35 cellular contexts compared by ENCODE assay signal in genomic region chr6:63464060-63464459, GRCh38.
"Had no signal": no experiment of that assay in that cellular context is flagged by ENCODE, and none has a peak within 500 bp of the region (broad histone marks: within the 10 kb centered on the region; RNA-seq: fewer than 3 reads in every experiment).

No MANE protein-coding gene starts in this region.

- H3K36me3 ChIP-seq: MG63 had no signal

- H3K4me3 ChIP-seq: MG63 had no signal

- H3K9me3 ChIP-seq: MG63 had no signal

- DNase-seq: Karpas-422, Kasumi-1, MG63, MM.1S, MV-4-11, NCI-H1048, NCI-H1092, NCI-H1092 treated with DMSO at 0.1 percent for 48 hours, NCI-H1105, NCI-H1105 treated with DMSO at 0.1 percent for 48 hours, NCI-H1417, NCI-H1417 treated with DMSO at 0.1 percent for 48 hours, NCI-H1436, NCI-H1436 treated with DMSO at 0.1 percent for 48 hours, NCI-H146, NCI-H1694, NCI-H1694 treated with DMSO at 0.1 percent for 48 hours, NCI-H187, NCI-H187 treated with DMSO at 0.1 percent for 48 hours, NCI-H1930, NCI-H2029, NCI-H2029 treated with DMSO at 0.1 percent for 48 hours, NCI-H2081, NCI-H2081 treated with DMSO at 0.1 percent for 48 hours, NCI-H2107, NCI-H2171, NCI-H2171 treated with DMSO at 0.1 percent for 48 hours, NCI-H2227 treated with DMSO at 0.1 percent for 48 hours, NCI-H226, NCI-H345, NCI-H446, NCI-H446 treated with DMSO at 0.1 percent for 48 hours, NCI-H510A, NCI-H510A treated with DMSO at 0.1 percent for 48 hours, NCI-H524 had no signal

- H3K27me3 ChIP-seq: MG63 had no signal
